29 cellular contexts compared by ENCODE assay signal in genomic region chrX:122218666-122219065, GRCh38.
"Had no signal": no experiment of that assay in that cellular context is flagged by ENCODE, and none has a peak within 500 bp of the region (broad histone marks: within the 10 kb centered on the region; RNA-seq: fewer than 3 reads in every experiment).

No MANE protein-coding gene starts in this region.

- H3K9me3 ChIP-seq: adrenal gland, Peyer's patch, SJCRH30 had no signal

- H3K4me1 ChIP-seq: adrenal gland, Peyer's patch, SJCRH30 had no signal

- H3K27me3 Mint-ChIP-seq: activated CD4-positive, alpha-beta T cell treated with anti-CD3 and anti-CD28 coated beads for 36 hours; activated CD4-positive, alpha-beta T cell treated with anti-CD3 and anti-CD28 coated beads, Interleukin-2, amount 10 ng/mL, durations not matched to agents 7 days and 5 days had no signal

- H3K27me3 ChIP-seq: adrenal gland, Peyer's patch, SJCRH30 had no signal

- DNase-seq: activated CD4-positive, alpha-beta T cell treated with anti-CD3 and anti-CD28 coated beads for 36 hours; activated CD4-positive, alpha-beta T cell treated with anti-CD3 and anti-CD28 coated beads, Interleukin-2, amount 10 ng/mL, durations not matched to agents 7 days and 5 days; activated CD4-positive, alpha-beta T cell treated with anti-CD3 and anti-CD28 coated beads, Interleukin-2, amount 50 U/mL, for 48 hours; activated CD8-positive, alpha-beta T cell treated with anti-CD3 and anti-CD28 coated beads, Interleukin-2, amount 10 ng/mL, durations not matched to agents 7 days and 5 days; activated gamma-delta T cell treated with Interleukin-2 at 50 U/mL for 16 hours; activated naive CD4-positive, alpha-beta T cell treated with anti-CD3 and anti-CD28 coated beads for 36 hours; activated T-cell treated with anti-CD3 and anti-CD28 coated beads, Interleukin-2, amount 50 U/mL, for 24 hours; adrenal gland; NCI-H1105; NCI-H1436; NCI-H1694; NCI-H1930; NCI-H2081 treated with DMSO at 0.1 percent for 48 hours; NCI-H226; NCI-H446 treated with DMSO at 0.1 percent for 48 hours; NCI-H524; Peyer's patch; Right ventricle myocardium superior; SJCRH30 had no signal

- H3K4me3 Mint-ChIP-seq: activated CD4-positive, alpha-beta T cell treated with anti-CD3 and anti-CD28 coated beads for 36 hours; activated CD4-positive, alpha-beta T cell treated with anti-CD3 and anti-CD28 coated beads, Interleukin-2, amount 10 ng/mL, durations not matched to agents 7 days and 5 days; activated CD8-positive, alpha-beta T cell treated with anti-CD3 and anti-CD28 coated beads, Interleukin-2, amount 10 ng/mL, durations not matched to agents 7 days and 5 days; activated naive CD4-positive, alpha-beta T cell treated with anti-CD3 and anti-CD28 coated beads for 36 hours; activated T-cell treated with anti-CD3 and anti-CD28 coated beads, Interleukin-2, amount 50 U/mL, for 24 hours; brain; T-helper 2 cell treated with Interferon-gamma antibody and Interleukin-4, amounts not matched to agents 5 μg/mL and 100 μg/mL, for 36 hours; WTC11 had no signal

- H3K9ac ChIP-seq: KMS-11 had no signal

- H3K4me1 Mint-ChIP-seq: activated CD4-positive, alpha-beta T cell treated with anti-CD3 and anti-CD28 coated beads for 36 hours; activated CD4-positive, alpha-beta T cell treated with anti-CD3 and anti-CD28 coated beads, Interleukin-2, amount 10 ng/mL, durations not matched to agents 7 days and 5 days had no signal

- H3K9me3 Mint-ChIP-seq: activated CD4-positive, alpha-beta T cell treated with anti-CD3 and anti-CD28 coated beads, Interleukin-2, amount 10 ng/mL, durations not matched to agents 7 days and 5 days; activated naive CD4-positive, alpha-beta T cell treated with anti-CD3 and anti-CD28 coated beads for 36 hours; activated T-cell treated with anti-CD3 and anti-CD28 coated beads, Interleukin-2, amount 50 U/mL, for 24 hours; activated T-helper 2 cell treated with anti-CD3 and anti-CD28 coated beads, Interferon-gamma antibody, Interleukin-2, Interleukin-4, amounts not matched to agents 10 μg/mL and 5 μg/mL and 100 μg/mL, durations not matched to agents 14 hours and 24 hours and 36 hours; T-helper 2 cell treated with Interferon-gamma antibody and Interleukin-4, amounts not matched to agents 5 μg/mL and 100 μg/mL, for 36 hours had no signal

- ATAC-seq: activated CD4-positive, alpha-beta T cell treated with anti-CD3 and anti-CD28 coated beads for 36 hours; activated CD4-positive, CD25-positive, alpha-beta regulatory T cell treated with anti-CD3 and anti-CD28 coated beads, Interleukin-2, amount 50 U/mL, for 24 hours; activated CD8-positive, alpha-beta T cell treated with anti-CD3 and anti-CD28 coated beads, Interleukin-2, amount 10 ng/mL, durations not matched to agents 7 days and 5 days; activated naive CD4-positive, alpha-beta T cell treated with anti-CD3 and anti-CD28 coated beads, Interleukin-2, amount 50 U/mL, for 72 hours; WTC11 had no signal

- H3K27ac Mint-ChIP-seq: activated CD4-positive, alpha-beta T cell treated with anti-CD3 and anti-CD28 coated beads for 36 hours; activated CD4-positive, alpha-beta T cell treated with anti-CD3 and anti-CD28 coated beads, Interleukin-2, amount 10 ng/mL, durations not matched to agents 7 days and 5 days; activated CD8-positive, alpha-beta T cell treated with anti-CD3 and anti-CD28 coated beads, Interleukin-2, amount 10 ng/mL, durations not matched to agents 7 days and 5 days; activated naive CD4-positive, alpha-beta T cell treated with anti-CD3 and anti-CD28 coated beads for 36 hours; activated naive CD4-positive, alpha-beta T cell treated with anti-CD3 and anti-CD28 coated beads, Interleukin-2, amount 50 U/mL, for 72 hours; activated T-cell treated with anti-CD3 and anti-CD28 coated beads, Interleukin-2, amount 50 U/mL, for 24 hours; activated T-helper 2 cell treated with anti-CD3 and anti-CD28 coated beads, Interferon-gamma antibody, Interleukin-2, Interleukin-4, amounts not matched to agents 10 μg/mL and 5 μg/mL and 100 μg/mL, durations not matched to agents 14 hours and 24 hours and 36 hours; brain; T-helper 2 cell treated with Interferon-gamma antibody and Interleukin-4, amounts not matched to agents 5 μg/mL and 100 μg/mL, for 36 hours; WTC11 had no signal

- H3K4me3 ChIP-seq: adrenal gland, cardiac muscle cell, Peyer's patch, SJCRH30, SK-N-MC had no signal

- H3K4me2 ChIP-seq: KMS-11 had no signal

- H3K36me3 Mint-ChIP-seq: activated naive CD4-positive, alpha-beta T cell treated with anti-CD3 and anti-CD28 coated beads, Interleukin-2, amount 50 U/mL, for 72 hours; brain had no signal

- H3K27ac ChIP-seq: adrenal gland, cardiac muscle cell, KMS-11, Peyer's patch, RWPE1, SJCRH30, SK-N-MC had no signal

- H3K36me3 ChIP-seq: adrenal gland, cardiac muscle cell, Peyer's patch, SJCRH30 had no signal
